Comparison of ENCODE assay signal across 8 cellular contexts in the genomic region with DNA sequence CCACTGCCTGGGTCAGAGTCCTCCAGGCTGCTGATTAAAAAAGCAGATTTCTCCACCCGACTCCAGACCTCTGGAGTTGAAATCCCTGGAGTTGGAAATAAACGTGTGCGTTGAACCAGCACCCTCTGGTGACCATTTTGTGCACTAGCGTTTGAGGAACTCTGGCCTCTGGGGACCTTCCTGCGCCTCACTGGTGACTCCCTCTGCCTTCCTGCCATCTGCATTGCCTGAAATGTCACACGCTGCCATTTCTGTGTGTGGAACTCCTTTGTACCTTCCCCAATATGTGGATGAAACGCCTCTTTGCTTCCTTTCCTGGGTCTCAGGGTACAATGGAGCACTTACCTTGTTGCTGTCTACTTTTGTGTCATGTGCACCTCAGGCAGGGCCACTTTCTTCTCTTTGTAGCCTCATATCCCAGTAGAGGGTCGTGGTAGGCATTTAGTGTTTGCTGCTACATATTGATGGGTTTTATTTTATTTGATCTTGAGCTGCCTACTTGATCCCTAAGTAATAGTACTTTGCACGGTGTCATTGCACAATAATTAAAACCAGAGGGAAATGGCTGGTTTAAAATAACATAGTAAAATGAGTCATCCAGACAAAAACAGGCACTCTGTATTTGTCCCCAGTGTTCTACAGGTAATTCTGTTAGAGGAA. TPM values are rescaled to one million over a fixed set of nuclear protein-coding genes. Genes with fewer than 3 reads are reported as not detected.
DNase-seq lines count a peak whose midpoint lies in the region; ATAC-seq and TF ChIP-seq lines count a peak whose summit lies in the region.

No MANE protein-coding gene starts in this region.

- peak; percentile 81 to 88 for TF ChIP-seq CTCF in left lung (IDR thresholded peaks at IDR 0.05)

- no peaks in the 10 kb centered on the region for H3K9me3 Mint-ChIP-seq in CD8-positive, alpha-beta memory T cell

- peaks cover 1 to 24% of the 10 kb centered on the region in 2 donors for H3K27me3 Mint-ChIP-seq in CD8-positive, alpha-beta memory T cell

- H3K36me3 ChIP-seq in CD8-positive, alpha-beta memory T cell (ENCODE audit: insufficient read depth, low read length): no peaks in the 10 kb centered on the region
- H3K36me3 ChIP-seq in left lung: no peaks in the 10 kb centered on the region

- H3K4me3 ChIP-seq in CD8-positive, alpha-beta memory T cell (ENCODE audit: low read length): no peak overlapping the region
- no peak overlapping the region for H3K4me3 ChIP-seq in left lung

- H3K27ac Mint-ChIP-seq in CD8-positive, alpha-beta memory T cell: no peak overlapping the region

- H3K36me3 Mint-ChIP-seq in CD8-positive, alpha-beta memory T cell: no peaks in the 10 kb centered on the region

- H3K9me3 ChIP-seq in CD8-positive, alpha-beta memory T cell (ENCODE audit: low read length): no peaks in the 10 kb centered on the region
- H3K9me3 ChIP-seq in left lung: no peaks in the 10 kb centered on the region

- CTCF ChIA-PET in CD8-positive, alpha-beta memory T cell (lab: Charles Lee): interaction anchor here (0.7 to 1.3 kb wide), 7 partner anchors 10 to 429 kb away, joined by 3 to 5 read pairs (median 3); no protein-coding TSS in a partner anchor

- peaks cover 4% of the 10 kb centered on the region for H3K4me1 ChIP-seq in CD8-positive, alpha-beta memory T cell (ENCODE audit: insufficient read depth, low read length)
- peaks cover 0 to 13% of the 10 kb centered on the region in 2 donors for H3K4me1 ChIP-seq in left lung

- H3K4me3 Mint-ChIP-seq in CD8-positive, alpha-beta memory T cell: no peak overlapping the region

- no peaks in the 10 kb centered on the region for H3K4me1 Mint-ChIP-seq in CD8-positive, alpha-beta memory T cell

- H3K27me3 ChIP-seq in CD8-positive, alpha-beta memory T cell (ENCODE audit: insufficient read depth, low read length, poor library complexity, severe bottlenecking): no peaks in the 10 kb centered on the region
- peaks cover 4 to 11% of the 10 kb centered on the region in 2 donors for H3K27me3 ChIP-seq in left lung

- H3K27ac ChIP-seq in CD8-positive, alpha-beta memory T cell (ENCODE audit: low read depth, low read length): no peak overlapping the region
- no peak overlapping the region for H3K27ac ChIP-seq in left lung

- POLR2A ChIA-PET in CD8-positive, alpha-beta memory T cell (lab: Charles Lee): no interaction called here

- DNase-seq in CD8-positive, alpha-beta memory T cell: peak in 4 of 5 donors; percentile 20 to 67 (median 40)
- DNase-seq in NCI-H345 treated with DMSO at 0.1 percent for 48 hours (lab: John Stamatoyannopoulos, UW; ENCODE audit: unreplicated experiment) (peak; percentile 66), dermis microvascular lymphatic vessel endothelial cell (ENCODE audit: low read depth in 2 of 2) (peak; percentile 56 to 71), left lung (peak in 1 of 2 donors; percentile 66)
- peak; percentile 22 for DNase-seq in activated CD4-positive, alpha-beta T cell treated with anti-CD3 and anti-CD28 coated beads for 1 hour
- DNase-seq in stimulated activated CD4-positive, alpha-beta T cell treated with anti-CD3 and anti-CD28 coated beads, TNF-alpha, amount 100 ng/mL, for 4 hours (ENCODE audit: low read depth in 3 of 3): peak in 2 of 3 experiments; percentile 10 to 17

- intact Hi-C loops in left lung (cut with DNase I): no loop called here

- ATAC-seq in GM19372 (IDR thresholded peaks at IDR 0.05; ENCODE audit: low read depth, unreplicated experiment) (peak; percentile 86), HG03439 (IDR thresholded peaks at IDR 0.05; ENCODE audit: unreplicated experiment) (peak; percentile 94), left lung (peak; percentile 100)

RNA-seq across cellular contexts. Expression of gene GPR171, which starts 56.8 kb away (rescaled TPM):
- 100 to 1,000 TPM; 179 to 188 TPM for total RNA-seq in CD8-positive, alpha-beta memory T cell
- 264 TPM for polyA plus RNA-seq in CD8-positive, alpha-beta memory T cell
- total RNA-seq in dermis microvascular lymphatic vessel endothelial cell: not detected in 2 replicates
- 1 to 10 TPM in 1 of 2 donors, under 1 TPM in 1; 0.96 to 2.9 TPM for total RNA-seq in left lung

Comparison
In these comparisons a context has a peak if more than half of its experiments do, and no peak if none do; other contexts are left out.
1. RNA of gene GPR171, which starts 56.8 kb away (total RNA-seq): 179 to 188 TPM in CD8-positive, alpha-beta memory T cell; 0.96 to 2.9 TPM in left lung and not detected in dermis microvascular lymphatic vessel endothelial cell; every median in the first group is over 10 times any median in the second.
2. Peak in every context shown above with its lines, with median percentiles within 50 percentile points of each other: ATAC-seq.